Comparison of ENCODE assay signal across 1 cellular context in genomic region chr5:179832039-179832745, GRCh38.
TF ChIP-seq lines count a peak whose summit lies in the region.

No MANE protein-coding gene starts in this region.

TF ChIP-seq in endothelial cell of umbilical vein, 7 proteins besides CTCF, POLR2A, EP300 and RAD21:
- TF ChIP-seq GATA2 (IDR thresholded peaks at IDR 0.05; ENCODE audit: insufficient read depth, insufficient read length, low read depth, low read length) (no peak), POLR2AphosphoS5 (IDR thresholded peaks at IDR 0.05; ENCODE audit: insufficient read depth, low read depth, low read length) (no peak)
